Comparison of ENCODE assay signal across 17 cellular contexts in genomic region chr2:23390152-23390551, GRCh38. TPM values are rescaled to one million over a fixed set of nuclear protein-coding genes. Genes with fewer than 3 reads are reported as not detected.
DNase-seq lines count a peak whose midpoint lies in the region; TF ChIP-seq lines count a peak whose summit lies in the region.
"Had no signal": no experiment of that assay in that cellular context is flagged by ENCODE, and none has a peak within 500 bp of the region (broad histone marks: within the 10 kb centered on the region; RNA-seq: fewer than 3 reads in every experiment).

No MANE protein-coding gene starts in this region.

- intact Hi-C loops in colonic mucosa (cut with DNase I), result no loop called here

- DNase-seq in GM20000 (ENCODE audit: low spot score) (peak; percentile 32), NCI-H2107 (lab: John Stamatoyannopoulos, UW) (peak; percentile 15), SJSA1 (ENCODE audit: low read depth in 1 of 2, low spot score in 2 of 2) (peak; percentile 59 to 62), GM13976 (ENCODE audit: low spot score) (no peak), immature natural killer cell (no peak), colonic mucosa (no peak)
- DNase-seq in activated T-cell treated with anti-CD3 and anti-CD28 coated beads, Interleukin-2, amount 50 U/mL, for 24 hours, result no peak
- DNase-seq: activated CD4-positive, alpha-beta T cell treated with anti-CD3 and anti-CD28 coated beads, Interleukin-2, amount 50 U/mL, for 48 hours; glutamatergic neuron; NCI-H1694; NCI-H82; SIG-M5; stimulated activated naive B cell treated with anti-CD40 and anti-IgM and Interleukin-4, amounts not matched to agents 10 μg/mL and 1 μg/mL and 100 μg/mL, for 72 hours had no signal

- H3K9me3 ChIP-seq in SJSA1 (replicated peaks) (no peaks in the 10 kb centered on the region), neural cell (ENCODE audit: low read length) (no peaks in the 10 kb centered on the region), colonic mucosa (no peaks in the 10 kb centered on the region)

- no peak overlapping the region for H3K4me3 Mint-ChIP-seq in activated T-cell treated with anti-CD3 and anti-CD28 coated beads, Interleukin-2, amount 50 U/mL, for 24 hours
- no peak overlapping the region for H3K4me3 Mint-ChIP-seq in immature natural killer cell
- H3K4me3 Mint-ChIP-seq: activated T-cell treated with anti-CD3 and anti-CD28 coated beads, Interleukin-2, amount 50 U/mL, for 72 hours; mesothelial cell of epicardium; stimulated activated naive B cell treated with anti-CD40 and anti-IgM and Interleukin-4, amounts not matched to agents 10 μg/mL and 1 μg/mL and 100 μg/mL, for 72 hours had no signal

- in situ Hi-C loops in GM13976 (cut with MboI; ENCODE audit: low sequenced_read_pairs, unreplicated experiment), result no loop called here

- TF ChIP-seq EP300 in neural cell (conservative IDR thresholded peaks at IDR 0.05; ENCODE audit: poor library complexity, severe bottlenecking), result no peak

- H3K79me2 ChIP-seq in neural cell (replicated peaks; ENCODE audit: insufficient read depth, low read length), result peaks cover 92% of the 10 kb centered on the region

- peaks cover 24% of the 10 kb centered on the region for H3K4me1 ChIP-seq in SJSA1 (replicated peaks)
- H3K4me1 ChIP-seq in colonic mucosa, result no peaks in the 10 kb centered on the region

- H4K20me1 ChIP-seq in neural cell (ENCODE audit: insufficient read depth), result peaks cover 13% of the 10 kb centered on the region

- TF ChIP-seq CTCF in GM20000 (IDR thresholded peaks at IDR 0.05; ENCODE audit: extremely low read depth, missing control alignments) (no peak), neural cell (IDR thresholded peaks at IDR 0.05; ENCODE audit: poor library complexity, severe bottlenecking) (no peak), GM13976 (IDR thresholded peaks at IDR 0.05; ENCODE audit: borderline replicate concordance, control extremely low read depth, extremely low read depth, insufficient read depth, missing control alignments) (no peak), colonic mucosa (IDR thresholded peaks at IDR 0.05) (no peak)

- H3F3A ChIP-seq in neural cell (ENCODE audit: insufficient read depth, low read length, poor library complexity, severe bottlenecking), result no peaks in the 10 kb centered on the region

- no peaks in the 10 kb centered on the region for H3K9me2 ChIP-seq in neural cell (ENCODE audit: insufficient read depth, low read length)

- H3K36me3 Mint-ChIP-seq in activated T-cell treated with anti-CD3 and anti-CD28 coated beads, Interleukin-2, amount 50 U/mL, for 24 hours (ENCODE audit: low read depth), result no peaks in the 10 kb centered on the region
- no peaks in the 10 kb centered on the region for H3K36me3 Mint-ChIP-seq in immature natural killer cell
- H3K36me3 Mint-ChIP-seq: mesothelial cell of epicardium; stimulated activated naive B cell treated with anti-CD40 and anti-IgM and Interleukin-4, amounts not matched to agents 10 μg/mL and 1 μg/mL and 100 μg/mL, for 72 hours had no signal

- peaks cover 39% of the 10 kb centered on the region for H3K27me3 ChIP-seq in SJSA1 (replicated peaks)
- H3K27me3 ChIP-seq in neural cell (ENCODE audit: insufficient read depth, low read depth, low read length), result peaks cover 4% of the 10 kb centered on the region
- H3K27me3 ChIP-seq in colonic mucosa, result peaks cover 12% of the 10 kb centered on the region

- H3K27me3 Mint-ChIP-seq in activated T-cell treated with anti-CD3 and anti-CD28 coated beads, Interleukin-2, amount 50 U/mL, for 24 hours, result peaks cover 78% of the 10 kb centered on the region
- peaks cover 16 to 25% (median 20%) of the 10 kb centered on the region in 3 donors for H3K27me3 Mint-ChIP-seq in immature natural killer cell (ENCODE audit: low read depth in 3 of 3)

- H3K36me3 ChIP-seq in SJSA1 (no peaks in the 10 kb centered on the region), neural cell (ENCODE audit: insufficient read depth, low read length) (no peaks in the 10 kb centered on the region), colonic mucosa (no peaks in the 10 kb centered on the region)

- H3K27ac ChIP-seq in SJSA1, result no peak overlapping the region
- H3K27ac ChIP-seq in neural cell (ENCODE audit: low read length), result no peak overlapping the region
- no peak overlapping the region for H3K27ac ChIP-seq in colonic mucosa
- H3K27ac ChIP-seq: skin epidermis had no signal

- no peak overlapping the region for H3K27ac Mint-ChIP-seq in activated T-cell treated with anti-CD3 and anti-CD28 coated beads, Interleukin-2, amount 50 U/mL, for 24 hours
- no peak overlapping the region for H3K27ac Mint-ChIP-seq in immature natural killer cell
- H3K27ac Mint-ChIP-seq: activated T-cell treated with anti-CD3 and anti-CD28 coated beads, Interleukin-2, amount 50 U/mL, for 72 hours; mesothelial cell of epicardium; stimulated activated naive B cell treated with anti-CD40 and anti-IgM and Interleukin-4, amounts not matched to agents 10 μg/mL and 1 μg/mL and 100 μg/mL, for 72 hours had no signal

- peaks cover 32% of the 10 kb centered on the region for H3K4me1 Mint-ChIP-seq in activated T-cell treated with anti-CD3 and anti-CD28 coated beads, Interleukin-2, amount 50 U/mL, for 24 hours (ENCODE audit: low read depth)
- peaks cover 8 to 11% of the 10 kb centered on the region in 2 donors for H3K4me1 Mint-ChIP-seq in immature natural killer cell

- H3K4me2 ChIP-seq in neural cell (ENCODE audit: low read length), result peak overlapping the region; percentile 5

- no peak overlapping the region for H3K4me3 ChIP-seq in SJSA1
- peak overlapping the region; percentile 99 for H3K4me3 ChIP-seq in neural cell (ENCODE audit: low read length)
- H3K4me3 ChIP-seq in colonic mucosa, result no peak overlapping the region
- H3K4me3 ChIP-seq: skin epidermis had no signal

- no peaks in the 10 kb centered on the region for H3K9me3 Mint-ChIP-seq in activated T-cell treated with anti-CD3 and anti-CD28 coated beads, Interleukin-2, amount 50 U/mL, for 24 hours
- no peaks in the 10 kb centered on the region for H3K9me3 Mint-ChIP-seq in immature natural killer cell
- H3K9me3 Mint-ChIP-seq: activated T-cell treated with anti-CD3 and anti-CD28 coated beads, Interleukin-2, amount 50 U/mL, for 72 hours; mesothelial cell of epicardium; stimulated activated naive B cell treated with anti-CD40 and anti-IgM and Interleukin-4, amounts not matched to agents 10 μg/mL and 1 μg/mL and 100 μg/mL, for 72 hours had no signal

- TF ChIP-seq RAD21 in neural cell (conservative IDR thresholded peaks at IDR 0.05), result no peak

- H3K9ac ChIP-seq in neural cell (ENCODE audit: low read length) (no peak overlapping the region), colonic mucosa (ENCODE audit: low read depth in 2 of 2, low read length in 2 of 2) (no peak overlapping the region)

- no peak overlapping the region for H2AFZ ChIP-seq in neural cell (ENCODE audit: low read depth, low read length)

TF ChIP-seq in neural cell, 6 proteins besides CTCF, POLR2A, EP300 and RAD21:
- TF ChIP-seq EZH2 (IDR thresholded peaks at IDR 0.05; ENCODE audit: borderline replicate concordance, insufficient read depth, low read length, poor library complexity, severe bottlenecking), result no peak
- no peak for TF ChIP-seq SMC3 (conservative IDR thresholded peaks at IDR 0.05; ENCODE audit: poor library complexity)
- no peak for TF ChIP-seq MXI1 (conservative IDR thresholded peaks at IDR 0.05; ENCODE audit: poor library complexity, severe bottlenecking)
- no peak for TF ChIP-seq TAF1 (IDR thresholded peaks at IDR 0.05; ENCODE audit: low read depth)
- no peak for TF ChIP-seq POLR2AphosphoS5 (IDR thresholded peaks at IDR 0.05)
- TF ChIP-seq, protein P1, sequence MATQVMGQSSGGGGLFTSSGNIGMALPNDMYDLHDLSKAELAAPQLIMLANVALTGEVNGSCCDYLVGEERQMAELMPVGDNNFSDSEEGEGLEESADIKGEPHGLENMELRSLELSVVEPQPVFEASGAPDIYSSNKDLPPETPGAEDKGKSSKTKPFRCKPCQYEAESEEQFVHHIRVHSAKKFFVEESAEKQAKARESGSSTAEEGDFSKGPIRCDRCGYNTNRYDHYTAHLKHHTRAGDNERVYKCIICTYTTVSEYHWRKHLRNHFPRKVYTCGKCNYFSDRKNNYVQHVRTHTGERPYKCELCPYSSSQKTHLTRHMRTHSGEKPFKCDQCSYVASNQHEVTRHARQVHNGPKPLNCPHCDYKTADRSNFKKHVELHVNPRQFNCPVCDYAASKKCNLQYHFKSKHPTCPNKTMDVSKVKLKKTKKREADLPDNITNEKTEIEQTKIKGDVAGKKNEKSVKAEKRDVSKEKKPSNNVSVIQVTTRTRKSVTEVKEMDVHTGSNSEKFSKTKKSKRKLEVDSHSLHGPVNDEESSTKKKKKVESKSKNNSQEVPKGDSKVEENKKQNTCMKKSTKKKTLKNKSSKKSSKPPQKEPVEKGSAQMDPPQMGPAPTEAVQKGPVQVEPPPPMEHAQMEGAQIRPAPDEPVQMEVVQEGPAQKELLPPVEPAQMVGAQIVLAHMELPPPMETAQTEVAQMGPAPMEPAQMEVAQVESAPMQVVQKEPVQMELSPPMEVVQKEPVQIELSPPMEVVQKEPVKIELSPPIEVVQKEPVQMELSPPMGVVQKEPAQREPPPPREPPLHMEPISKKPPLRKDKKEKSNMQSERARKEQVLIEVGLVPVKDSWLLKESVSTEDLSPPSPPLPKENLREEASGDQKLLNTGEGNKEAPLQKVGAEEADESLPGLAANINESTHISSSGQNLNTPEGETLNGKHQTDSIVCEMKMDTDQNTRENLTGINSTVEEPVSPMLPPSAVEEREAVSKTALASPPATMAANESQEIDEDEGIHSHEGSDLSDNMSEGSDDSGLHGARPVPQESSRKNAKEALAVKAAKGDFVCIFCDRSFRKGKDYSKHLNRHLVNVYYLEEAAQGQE (IDR thresholded peaks at IDR 0.05; ENCODE audit: borderline replicate concordance), result no peak

RNA-seq across cellular contexts. Expression of gene KLHL29, which starts 5.2 kb away (rescaled TPM):
- total RNA-seq in SJSA1 (2014; rRNA removed; shearing (Covaris generic)), result 1.1 and 1.9 TPM in 2 replicates
- polyA plus RNA-seq in neural cell, result 42.4 and 48.4 TPM in 2 replicates
- polyA minus RNA-seq in neural cell, result 52.6 and 57.4 TPM in 2 replicates
- under 1 TPM in 2 of 3 donors, not detected in 1; 0.02 to 0.41 TPM for polyA plus RNA-seq in immature natural killer cell
- total RNA-seq in colonic mucosa, result 1 to 10 TPM; 2.0 to 2.9 TPM

Comparison
In these comparisons a context has a peak if more than half of its experiments do, and no peak if none do; other contexts are left out.
1. DNase-seq: peak in GM20000 (single experiment), NCI-H2107 (single experiment) and SJSA1 (2 of 2); none in GM13976 (single experiment), activated T-cell treated with anti-CD3 and anti-CD28 coated beads, Interleukin-2, amount 50 U/mL, for 24 hours (single experiment), immature natural killer cell (0 of 3) and colonic mucosa (single experiment).